In the genomic region with DNA sequence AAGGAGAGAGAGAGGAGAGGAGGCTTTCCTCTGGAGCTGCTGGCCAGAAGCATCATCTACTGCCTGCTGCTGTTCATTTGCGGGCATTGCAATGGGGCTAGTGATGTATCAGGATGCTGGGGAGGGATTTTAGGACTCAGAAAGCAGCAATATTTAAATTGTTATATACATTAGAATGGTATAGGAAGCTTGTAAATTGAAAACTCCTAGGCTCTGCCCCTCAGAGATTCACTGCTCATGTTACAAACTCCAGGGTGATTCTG, we compare ENCODE assay signal across 1 cellular context.
TF ChIP-seq lines count a peak whose summit lies in the region.

No MANE protein-coding gene starts in this region.

TF ChIP-seq in WTC11, 78 proteins besides CTCF, POLR2A, EP300 and RAD21 (continued from another document):
- no peak for TF ChIP-seq ZNF263 (CRISPR knock-in tag; IDR thresholded peaks at IDR 0.05; ENCODE audit: low read depth)
- TF ChIP-seq HMGA2 (CRISPR knock-in tag; IDR thresholded peaks at IDR 0.05) = no peak
- TF ChIP-seq, protein P1, sequence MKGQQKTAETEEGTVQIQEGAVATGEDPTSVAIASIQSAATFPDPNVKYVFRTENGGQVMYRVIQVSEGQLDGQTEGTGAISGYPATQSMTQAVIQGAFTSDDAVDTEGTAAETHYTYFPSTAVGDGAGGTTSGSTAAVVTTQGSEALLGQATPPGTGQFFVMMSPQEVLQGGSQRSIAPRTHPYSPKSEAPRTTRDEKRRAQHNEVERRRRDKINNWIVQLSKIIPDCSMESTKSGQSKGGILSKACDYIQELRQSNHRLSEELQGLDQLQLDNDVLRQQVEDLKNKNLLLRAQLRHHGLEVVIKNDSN (CRISPR knock-in tag; IDR thresholded peaks at IDR 0.05) = no peak
- TF ChIP-seq, protein P2, sequence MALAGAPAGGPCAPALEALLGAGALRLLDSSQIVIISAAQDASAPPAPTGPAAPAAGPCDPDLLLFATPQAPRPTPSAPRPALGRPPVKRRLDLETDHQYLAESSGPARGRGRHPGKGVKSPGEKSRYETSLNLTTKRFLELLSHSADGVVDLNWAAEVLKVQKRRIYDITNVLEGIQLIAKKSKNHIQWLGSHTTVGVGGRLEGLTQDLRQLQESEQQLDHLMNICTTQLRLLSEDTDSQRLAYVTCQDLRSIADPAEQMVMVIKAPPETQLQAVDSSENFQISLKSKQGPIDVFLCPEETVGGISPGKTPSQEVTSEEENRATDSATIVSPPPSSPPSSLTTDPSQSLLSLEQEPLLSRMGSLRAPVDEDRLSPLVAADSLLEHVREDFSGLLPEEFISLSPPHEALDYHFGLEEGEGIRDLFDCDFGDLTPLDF (CRISPR knock-in tag; IDR thresholded peaks at IDR 0.05) = no peak
- TF ChIP-seq FOXP4 (CRISPR knock-in tag; IDR thresholded peaks at IDR 0.05) = no peak
- TF ChIP-seq SMAD4 (CRISPR knock-in tag; IDR thresholded peaks at IDR 0.05) = no peak
- TF ChIP-seq ESRRA (CRISPR knock-in tag; IDR thresholded peaks at IDR 0.05; ENCODE audit: borderline replicate concordance) = no peak
- TF ChIP-seq EMX1 (CRISPR knock-in tag; IDR thresholded peaks at IDR 0.05) = no peak
- TF ChIP-seq NR3C1 (CRISPR knock-in tag; conservative IDR thresholded peaks at IDR 0.05; ENCODE audit: low read depth) = no peak
TF ChIP-seq in WTC11: peak in this region for 0.
